Comparison of ENCODE assay signal across 12 cellular contexts in the genomic region with DNA sequence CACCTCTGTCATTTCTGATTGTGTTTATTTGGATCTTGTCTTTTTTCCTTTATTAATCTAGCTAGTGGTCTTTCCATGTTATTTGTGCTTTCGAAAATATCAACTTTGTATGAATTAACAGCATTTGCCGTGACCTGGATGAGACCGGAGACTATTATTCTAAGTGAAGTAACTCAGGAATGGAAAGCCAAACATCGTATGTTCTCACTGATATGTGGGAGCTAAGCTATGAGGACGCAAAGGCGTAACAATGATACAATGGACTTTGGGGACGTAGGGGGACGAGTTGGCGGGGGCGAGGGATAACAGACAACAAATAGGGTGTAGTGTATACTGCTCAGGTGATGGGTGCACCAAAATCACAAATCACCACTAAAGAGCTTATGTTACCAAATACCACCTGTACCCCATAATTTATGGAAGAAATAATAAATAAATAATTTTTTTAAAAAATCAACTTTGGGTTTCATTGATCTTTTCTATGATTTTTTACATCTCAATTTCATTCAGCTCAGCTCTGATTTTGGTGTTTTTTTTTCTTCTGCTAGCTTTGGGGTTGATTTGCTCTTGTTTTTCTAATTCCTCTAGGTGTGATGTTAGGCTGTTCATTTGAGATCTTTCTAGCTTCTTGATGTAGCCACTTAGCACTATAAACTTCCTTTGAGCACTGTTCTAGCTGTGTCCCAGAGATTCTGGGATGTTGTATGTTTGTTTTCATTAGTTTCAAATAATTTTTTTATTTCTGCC. TPM values are rescaled to one million over a fixed set of nuclear protein-coding genes. Genes with fewer than 3 reads are reported as not detected.
DNase-seq lines count a peak whose midpoint lies in the region; ATAC-seq, FAIRE-seq and TF ChIP-seq lines count a peak whose summit lies in the region.
"Not testable (repeated sequence)": the region's sequence is repeated elsewhere in the genome, so short reads cannot be mapped to it uniquely, and the experiment has no call there.
"Had no signal": no experiment of that assay in that cellular context is flagged by ENCODE, and none has a peak within 500 bp of the region (broad histone marks: within the 10 kb centered on the region; RNA-seq: fewer than 3 reads in every experiment).

No MANE protein-coding gene starts in this region.

- not testable (repeated sequence) for DNase-seq in A549 (ENCODE audit: low read depth in 1 of 2, low spot score in 1 of 2)
- DNase-seq in SK-N-DZ (ENCODE audit: low spot score): peak; percentile 5
- DNase-seq in activated CD8-positive, alpha-beta memory T cell treated with anti-CD3 and anti-CD28 coated beads, Interleukin-2, amount 50 U/mL, for 48 hours: peak; percentile 57
- DNase-seq in esophagus muscularis mucosa (ENCODE audit: extremely low spot score): peak; percentile 93
- peak; percentile 78 for DNase-seq in kidney
- DNase-seq in mucosa of gallbladder (ENCODE audit: low spot score): peak; percentile 32
- DNase-seq in superior temporal gyrus (ENCODE audit: extremely low spot score): peak; percentile 43

- not testable (repeated sequence) for H3K9me3 ChIP-seq in A549; HEK293 (ENCODE audit: control insufficient read depth, insufficient read depth, low read depth, low read length); esophagus muscularis mucosa; kidney (ENCODE audit: control insufficient read depth in 1 of 2, low read length in 2 of 2)

- not testable (repeated sequence) for TF ChIP-seq CTCF in A549 (IDR thresholded peaks at IDR 0.05); HEK293 (tag by site-specific recombination; IDR thresholded peaks at IDR 0.05); esophagus muscularis mucosa (IDR thresholded peaks at IDR 0.05); kidney (IDR thresholded peaks at IDR 0.05; ENCODE audit: borderline replicate concordance, extremely low read depth, insufficient read depth)

- FAIRE-seq in A549 (lab: Jason Lieb, UNC); kidney (lab: Jason Lieb, UNC): not testable (repeated sequence)

- not testable (repeated sequence) for H3K36me3 ChIP-seq in HEK293 (ENCODE audit: control insufficient read depth in 2 of 2, insufficient read depth in 1 of 2, low read length in 2 of 2); esophagus muscularis mucosa; kidney (ENCODE audit: control insufficient read depth in 1 of 2, insufficient read depth in 2 of 2, low read length in 2 of 2)

- not testable (repeated sequence) for ATAC-seq in A549

- H3K4me3 ChIP-seq in A549: peak overlapping the region; percentile 33; the same call in 2 of the 3 replicates
- H3K4me3 ChIP-seq in HEK293 (ENCODE audit: low read depth, low read length); esophagus muscularis mucosa; kidney (ENCODE audit: low read length in 2 of 2): not testable (repeated sequence)

- CTCF ChIA-PET in A549 (lab: Yijun Ruan, JAX): interaction anchor here (0.7 to 2.0 kb wide), 36 partner anchors 12 to 499 kb away, joined by 3 to 36 read pairs (median 4); partner anchors contain the start of genes FUZ and KCNC3
- CTCF ChIA-PET in HEK293 (lab: Yijun Ruan, JAX): interaction anchor here (0.7 to 1.5 kb wide), 13 partner anchors 9 to 539 kb away, joined by 3 to 18 read pairs (median 5); no protein-coding TSS in a partner anchor

- POLR2A ChIA-PET in A549 (lab: Yijun Ruan, JAX): interaction anchor here (0.8 kb wide), 1 partner anchor 259 kb away, joined by 3 read pairs; the partner anchor contains the start of gene AKT1S1
- POLR2A ChIA-PET in HEK293 (lab: Yijun Ruan, JAX): not testable (repeated sequence)

- not testable (repeated sequence) for H3K27ac ChIP-seq in A549; HEK293 (ENCODE audit: extremely low read depth, low read depth, low read length); esophagus muscularis mucosa (replicated peaks in 1 of 4); kidney (ENCODE audit: low read depth in 2 of 2, low read length in 2 of 2)

- peak overlapping the region; percentile 73 for H3K4me2 ChIP-seq in A549

- intact Hi-C loops in esophagus muscularis mucosa (cut with DNase I); kidney (cut with DNase I): not testable (repeated sequence)

- 0 out of 2 replicates have a peak, but pooled peaks have one; percentile 24 for TF ChIP-seq POLR2A in A549 (IDR thresholded peaks at IDR 0.05; ENCODE audit: low read length)
- TF ChIP-seq POLR2A in esophagus muscularis mucosa (IDR thresholded peaks at IDR 0.05; ENCODE audit: low read depth): not testable (repeated sequence)

- not testable (repeated sequence) for H3K9ac ChIP-seq in kidney (ENCODE audit: low read length in 2 of 2)

- WGBS in A549 (ENCODE audit: missing lambda C conversion rate): 70% methylated on average over 10 of the region's 10 CpGs
- WGBS in esophagus muscularis mucosa: 89% methylated on average over 10 of the region's 10 CpGs

- TF ChIP-seq EP300 in A549 (IDR thresholded peaks at IDR 0.05); esophagus muscularis mucosa (IDR thresholded peaks at IDR 0.05): not testable (repeated sequence)

- TF ChIP-seq RAD21 in A549 (conservative IDR thresholded peaks at IDR 0.05 in 1 of 2, IDR thresholded peaks at IDR 0.05 in 1 of 2): not testable (repeated sequence)

- peaks cover 0 to 31% (median 18%) of the 10 kb centered on the region in 4 donors for H3K27me3 ChIP-seq in esophagus muscularis mucosa

- H3K4me1 ChIP-seq in A549; HEK293 (ENCODE audit: control insufficient read depth, insufficient read depth, low read length); esophagus muscularis mucosa; kidney (ENCODE audit: control insufficient read depth in 1 of 2, insufficient read depth in 1 of 2, low read depth in 1 of 2, low read length in 2 of 2): not testable (repeated sequence)

TF ChIP-seq in A549, 52 proteins besides CTCF, POLR2A, EP300 and RAD21:
- TF ChIP-seq HES2 (IDR thresholded peaks at IDR 0.05) (0 out of 2 replicates have a peak, but pooled peaks have one; percentile 17), ZNF302 (CRISPR knock-in tag; IDR thresholded peaks at IDR 0.05) (0 out of 2 replicates have a peak, but pooled peaks have one; percentile 10), HOXA7 (CRISPR knock-in tag; IDR thresholded peaks at IDR 0.05) (0 out of 2 replicates have a peak, but pooled peaks have one; percentile 36), HDAC2 (IDR thresholded peaks at IDR 0.05) (0 out of 2 replicates have a peak, but pooled peaks have one; percentile 29), EHMT2 (IDR thresholded peaks at IDR 0.05; ENCODE audit: low read depth) (0 out of 2 replicates have a peak, but pooled peaks have one; percentile 18)

TF ChIP-seq in HEK293, 187 proteins besides CTCF, POLR2A, EP300 and RAD21 (continues in another document):
- TF ChIP-seq ZNF660 (tag by site-specific recombination; IDR thresholded peaks at IDR 0.05) (peak; percentile 9; the same call in 1 of the 2 replicates), EGR2 (tag by site-specific recombination; IDR thresholded peaks at IDR 0.05; ENCODE audit: low read depth) (peak; percentile 19; the same call in 1 of the 2 replicates), ZNF404 (tag by site-specific recombination; IDR thresholded peaks at IDR 0.05) (peak; percentile 74; the same call in 1 of the 2 replicates), SCRT1 (tag by site-specific recombination; IDR thresholded peaks at IDR 0.05; ENCODE audit: borderline replicate concordance) (0 out of 2 replicates have a peak, but pooled peaks have one; percentile 32), ZNF521 (tag by site-specific recombination; IDR thresholded peaks at IDR 0.05) (peak; percentile 57; the same call in 1 of the 2 replicates), ZNF174 (tag by site-specific recombination; IDR thresholded peaks at IDR 0.05) (0 out of 2 replicates have a peak, but pooled peaks have one; percentile 74), REPIN1 (tag by site-specific recombination; IDR thresholded peaks at IDR 0.05; ENCODE audit: low read depth) (0 out of 2 replicates have a peak, but pooled peaks have one; percentile 12), KLF8 (tag by site-specific recombination; IDR thresholded peaks at IDR 0.05) (0 out of 2 replicates have a peak, but pooled peaks have one; percentile 12), ZNF169 (tag by site-specific recombination; IDR thresholded peaks at IDR 0.05) (0 out of 2 replicates have a peak, but pooled peaks have one; percentile 12), SP7 (tag by site-specific recombination; IDR thresholded peaks at IDR 0.05) (0 out of 2 replicates have a peak, but pooled peaks have one; percentile 5)
- TF ChIP-seq, protein P1, sequence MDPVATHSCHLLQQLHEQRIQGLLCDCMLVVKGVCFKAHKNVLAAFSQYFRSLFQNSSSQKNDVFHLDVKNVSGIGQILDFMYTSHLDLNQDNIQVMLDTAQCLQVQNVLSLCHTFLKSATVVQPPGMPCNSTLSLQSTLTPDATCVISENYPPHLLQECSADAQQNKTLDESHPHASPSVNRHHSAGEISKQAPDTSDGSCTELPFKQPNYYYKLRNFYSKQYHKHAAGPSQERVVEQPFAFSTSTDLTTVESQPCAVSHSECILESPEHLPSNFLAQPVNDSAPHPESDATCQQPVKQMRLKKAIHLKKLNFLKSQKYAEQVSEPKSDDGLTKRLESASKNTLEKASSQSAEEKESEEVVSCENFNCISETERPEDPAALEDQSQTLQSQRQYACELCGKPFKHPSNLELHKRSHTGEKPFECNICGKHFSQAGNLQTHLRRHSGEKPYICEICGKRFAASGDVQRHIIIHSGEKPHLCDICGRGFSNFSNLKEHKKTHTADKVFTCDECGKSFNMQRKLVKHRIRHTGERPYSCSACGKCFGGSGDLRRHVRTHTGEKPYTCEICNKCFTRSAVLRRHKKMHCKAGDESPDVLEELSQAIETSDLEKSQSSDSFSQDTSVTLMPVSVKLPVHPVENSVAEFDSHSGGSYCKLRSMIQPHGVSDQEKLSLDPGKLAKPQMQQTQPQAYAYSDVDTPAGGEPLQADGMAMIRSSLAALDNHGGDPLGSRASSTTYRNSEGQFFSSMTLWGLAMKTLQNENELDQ (tag by site-specific recombination; IDR thresholded peaks at IDR 0.05; ENCODE audit: low read depth): peak; percentile 71; the same call in 1 of the 2 replicates

RNA-seq across cellular contexts. Expression of gene IZUMO2, which starts 27.1 kb away (rescaled TPM):
- polyA plus RNA-seq in A549 (2011; rRNA removed) (not detected in 2 replicates), A549 (2017; fragmentation: RNase III; extraction: RNeasy Plus Mini Kit Qiagen cat#74134 plus additional on column Dnase treatment) (not detected in 3 replicates), kidney (ENCODE audit: insufficient read depth, low read depth, low replicate concordance) (not detected)
- not detected in 2 replicates for polyA plus RNA-seq in A549 (2012; cell fraction: cytosol; rRNA removed)
- polyA plus RNA-seq in A549 (2012; cell fraction: nucleus; rRNA removed): not detected in 2 replicates
- not detected in 2 replicates for polyA minus RNA-seq in A549 (2011; rRNA and poly(A)+ RNA removed)
- polyA plus RNA-seq in SK-N-DZ (2014; cell fraction: cytosol; rRNA removed): not detected in 2 replicates
- polyA plus RNA-seq in SK-N-DZ (2014; cell fraction: nucleus; rRNA removed): not detected in 2 replicates
- total RNA-seq in esophagus muscularis mucosa (not detected), kidney (not detected), mucosa of gallbladder (not detected)
- total RNA-seq: A172, Daoy, HT1080, RPMI7951 had no signal
